ENCODE assay signal across 31 cellular contexts in genomic region chr1:6820899-6821298, GRCh38. TPM values are rescaled to one million over a fixed set of nuclear protein-coding genes. Genes with fewer than 3 reads are reported as not detected.
A peak's percentile ranks its signal among the peaks of the same experiment; 100 is the strongest.
DNase-seq lines count a peak whose midpoint lies in the region; ATAC-seq, FAIRE-seq and TF ChIP-seq lines count a peak whose summit lies in the region.
"Had no signal": no experiment of that assay in that cellular context is flagged by ENCODE, and none has a peak within 500 bp of the region (broad histone marks: within the 10 kb centered on the region; RNA-seq: fewer than 3 reads in every experiment).

No MANE protein-coding gene starts in this region.

- no peaks in the 10 kb centered on the region for H3K9me3 ChIP-seq in BLaER1
- H3K9me3 ChIP-seq in adrenal gland (replicated peaks in 1 of 3): no peaks in the 10 kb centered on the region
- H3K9me3 ChIP-seq in psoas muscle: no peaks in the 10 kb centered on the region
- H3K9me3 ChIP-seq: esophagus muscularis mucosa, MG63, upper lobe of right lung had no signal

- FAIRE-seq in G401.6 (lab: Jason Lieb, UNC): peak; percentile 55
- FAIRE-seq: frontal cortex, K562 had no signal

- intact Hi-C loops in adrenal gland (cut with DNase I): no loop called here
- intact Hi-C loops in psoas muscle (cut with DNase I): no loop called here

- peak overlapping the region; percentile 32 for H3K4me2 ChIP-seq in BLaER1
- H3K4me2 ChIP-seq: hepatocyte had no signal

- TF ChIP-seq CTCF in adrenal gland (IDR thresholded peaks at IDR 0.05) (no peak), psoas muscle (IDR thresholded peaks at IDR 0.05) (no peak)

- H3K36me3 ChIP-seq in BLaER1: peaks cover 5% of the 10 kb centered on the region; the same call in 1 of the 2 replicates
- peaks cover 0 to 3% of the 10 kb centered on the region in 2 donors for H3K36me3 ChIP-seq in adrenal gland (replicated peaks in 1 of 2)
- no peaks in the 10 kb centered on the region for H3K36me3 ChIP-seq in psoas muscle (ENCODE audit: insufficient read depth in 1 of 2, low read depth in 1 of 2)
- H3K36me3 ChIP-seq: esophagus muscularis mucosa had no signal

- DNase-seq in adrenal gland: no peak
- no peak for DNase-seq in psoas muscle
- DNase-seq in NCI-H2107 treated with DMSO at 0.1 percent for 48 hours (lab: John Stamatoyannopoulos, UW; ENCODE audit: unreplicated experiment): no peak
- no peak for DNase-seq in GM03348 (ENCODE audit: low spot score)
- DNase-seq: ACHN; activated B cell treated with CpG ODN at 0.5 μM for 24 hours; activated CD4-positive, alpha-beta memory T cell treated with anti-CD3 and anti-CD28 coated beads, Interleukin-2, amount 10 ng/mL, durations not matched to agents 7 days and 5 days; activated gamma-delta T cell; C1 segment of cervical spinal cord; Calu3; DMS79 treated with DMSO at 0.1 percent for 48 hours; H7; MG63; midbrain; naive thymus-derived CD4-positive, alpha-beta T cell; NCI-H1417; NCI-H2029 treated with DMSO at 0.1 percent for 48 hours; NCI-H774; nucleus accumbens; RPMI8226; upper lobe of right lung had no signal

- H3K9ac ChIP-seq in BLaER1: no peak overlapping the region

- H3K4me1 ChIP-seq in BLaER1 (peaks cover 32% of the 10 kb centered on the region), adrenal gland (replicated peaks in 1 of 2) (peaks cover 28 to 71% of the 10 kb centered on the region in 2 donors), psoas muscle (peaks cover 57% of the 10 kb centered on the region)

- peaks cover 96% of the 10 kb centered on the region for H4K20me1 ChIP-seq in BLaER1

- WGBS in adrenal gland, 4 donors: 55 to 66% (median 63%) methylated on average over 2 of the region's 2 CpGs
- WGBS in psoas muscle, 3 donors: 18 to 27% (median 24%) methylated on average over 2 of the region's 2 CpGs

- H3K4me3 ChIP-seq in BLaER1: no peak overlapping the region
- no peak overlapping the region for H3K4me3 ChIP-seq in adrenal gland
- peak overlapping the region; percentile 19 for H3K4me3 ChIP-seq in psoas muscle
- H3K4me3 ChIP-seq: esophagus muscularis mucosa, hepatocyte, K562, MG63, SJSA1, skin epidermis, upper lobe of right lung had no signal

- no peak for ATAC-seq in psoas muscle
- ATAC-seq in HG03457 (IDR thresholded peaks at IDR 0.05; ENCODE audit: unreplicated experiment): no peak
- no peak for ATAC-seq in HG03175 (IDR thresholded peaks at IDR 0.05; ENCODE audit: unreplicated experiment)
- ATAC-seq: K562; naive thymus-derived CD4-positive, alpha-beta T cell; upper lobe of right lung had no signal

- no peak overlapping the region for H3K27ac ChIP-seq in BLaER1
- H3K27ac ChIP-seq in adrenal gland: peak overlapping the region in 4 of 5 donors; percentile 66 to 86 (median 78)
- peak overlapping the region; percentile 42 for H3K27ac ChIP-seq in psoas muscle
- H3K27ac ChIP-seq: esophagus muscularis mucosa, SJSA1, skin epidermis, upper lobe of right lung had no signal

- H3K27me3 ChIP-seq in BLaER1 (no peaks in the 10 kb centered on the region), adrenal gland (no peaks in the 10 kb centered on the region), psoas muscle (ENCODE audit: insufficient read depth in 3 of 3, low read length in 2 of 3) (no peaks in the 10 kb centered on the region)
- H3K27me3 ChIP-seq: esophagus muscularis mucosa, hepatocyte, MG63, SJSA1, upper lobe of right lung had no signal

- TF ChIP-seq POLR2A in adrenal gland (IDR thresholded peaks at IDR 0.05): no peak

RNA-seq across cellular contexts. Expression of gene CAMTA1, which starts 35.6 kb away (rescaled TPM):
- total RNA-seq in adrenal gland (100 to 1,000 TPM in 2 of 8 donors, 10 to 100 TPM in 6; 62.9 to 129 (median 77.4) TPM), psoas muscle (10 to 100 TPM; 64.6 to 76.5 (median 66.9) TPM)
- polyA plus RNA-seq in adrenal gland (100 to 1,000 TPM; 114 to 141 (median 131) TPM), psoas muscle (100 to 1,000 TPM in 2 of 3 donors, 10 to 100 TPM in 1; 88.3 to 206 (median 130) TPM)
